In the genomic region with DNA sequence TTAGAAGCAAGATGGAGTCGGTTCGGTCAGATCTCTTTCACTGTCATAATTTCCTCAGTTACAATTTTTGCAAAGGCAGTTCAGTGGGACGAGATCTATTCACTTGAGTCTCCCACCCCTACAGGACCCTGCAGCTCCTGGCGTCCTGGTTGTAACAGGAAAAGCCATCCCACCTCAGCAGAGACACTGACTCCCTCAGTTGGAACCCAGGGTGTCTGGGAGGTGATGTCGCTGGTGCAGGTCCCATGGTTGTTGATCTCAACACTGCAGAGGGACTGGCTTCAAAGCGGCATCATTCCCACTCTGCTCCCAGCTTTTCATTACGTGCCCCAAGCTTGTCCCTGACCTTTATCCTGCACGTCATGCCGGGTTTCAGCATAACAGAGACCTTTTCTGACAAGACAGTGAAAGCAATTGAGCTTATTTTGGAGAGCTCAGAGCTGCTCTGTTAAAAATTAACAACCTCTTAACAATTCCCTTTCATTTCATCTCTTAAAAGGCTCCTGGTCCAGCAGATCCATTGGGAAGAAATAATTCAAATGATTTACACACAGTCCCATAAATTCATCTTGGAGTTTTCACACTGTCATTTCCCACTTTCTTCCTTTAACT, we compare ENCODE assay signal across 1 cellular context.
TF ChIP-seq lines count a peak whose summit lies in the region.

No MANE protein-coding gene starts in this region.

TF ChIP-seq in liver, 16 proteins besides CTCF, POLR2A, EP300 and RAD21:
- TF ChIP-seq, protein P1, sequence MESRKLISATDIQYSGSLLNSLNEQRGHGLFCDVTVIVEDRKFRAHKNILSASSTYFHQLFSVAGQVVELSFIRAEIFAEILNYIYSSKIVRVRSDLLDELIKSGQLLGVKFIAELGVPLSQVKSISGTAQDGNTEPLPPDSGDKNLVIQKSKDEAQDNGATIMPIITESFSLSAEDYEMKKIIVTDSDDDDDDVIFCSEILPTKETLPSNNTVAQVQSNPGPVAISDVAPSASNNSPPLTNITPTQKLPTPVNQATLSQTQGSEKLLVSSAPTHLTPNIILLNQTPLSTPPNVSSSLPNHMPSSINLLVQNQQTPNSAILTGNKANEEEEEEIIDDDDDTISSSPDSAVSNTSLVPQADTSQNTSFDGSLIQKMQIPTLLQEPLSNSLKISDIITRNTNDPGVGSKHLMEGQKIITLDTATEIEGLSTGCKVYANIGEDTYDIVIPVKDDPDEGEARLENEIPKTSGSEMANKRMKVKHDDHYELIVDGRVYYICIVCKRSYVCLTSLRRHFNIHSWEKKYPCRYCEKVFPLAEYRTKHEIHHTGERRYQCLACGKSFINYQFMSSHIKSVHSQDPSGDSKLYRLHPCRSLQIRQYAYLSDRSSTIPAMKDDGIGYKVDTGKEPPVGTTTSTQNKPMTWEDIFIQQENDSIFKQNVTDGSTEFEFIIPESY (IDR thresholded peaks at IDR 0.05), result peak; percentile 68
- TF ChIP-seq HNF4G (IDR thresholded peaks at IDR 0.05) (peak; percentile 45), FOXA1 (IDR thresholded peaks at IDR 0.05) (no peak), FOXA2 (IDR thresholded peaks at IDR 0.05) (peak; percentile 34), YY1 (IDR thresholded peaks at IDR 0.05) (peak; percentile 91), MAX (IDR thresholded peaks at IDR 0.05) (peak; percentile 67), HNF4A (conservative IDR thresholded peaks at IDR 0.05) (peak; percentile 89 to 94), NR2F2 (IDR thresholded peaks at IDR 0.05) (no peak), EGR1 (IDR thresholded peaks at IDR 0.05; ENCODE audit: low read depth in 2 of 2) (peak in 1 of 2 donors; percentile 49), JUND (IDR thresholded peaks at IDR 0.05) (peak; percentile 86 to 89), REST (IDR thresholded peaks at IDR 0.05) (peak; percentile 85), SP1 (IDR thresholded peaks at IDR 0.05) (peak; percentile 92), GABPA (IDR thresholded peaks at IDR 0.05 in 1 of 2, conservative IDR thresholded peaks at IDR 0.05 in 1 of 2) (peak in 1 of 2 donors; percentile 58), RXRA (IDR thresholded peaks at IDR 0.05) (peak; percentile 91 to 95), TAF1 (conservative IDR thresholded peaks at IDR 0.05) (peak; percentile 65)
- TF ChIP-seq, protein P2, sequence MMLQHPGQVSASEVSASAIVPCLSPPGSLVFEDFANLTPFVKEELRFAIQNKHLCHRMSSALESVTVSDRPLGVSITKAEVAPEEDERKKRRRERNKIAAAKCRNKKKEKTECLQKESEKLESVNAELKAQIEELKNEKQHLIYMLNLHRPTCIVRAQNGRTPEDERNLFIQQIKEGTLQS (IDR thresholded peaks at IDR 0.05), result peak; percentile 28
